ENCODE assay signal across 12 cellular contexts in genomic region chr9:69104830-69105527, GRCh38.
DNase-seq lines count a peak whose midpoint lies in the region; ATAC-seq, FAIRE-seq and TF ChIP-seq lines count a peak whose summit lies in the region.
"Had no signal": no experiment of that assay in that cellular context is flagged by ENCODE, and none has a peak within 500 bp of the region (broad histone marks: within the 10 kb centered on the region; RNA-seq: fewer than 3 reads in every experiment).

No MANE protein-coding gene starts in this region.

- no peak for TF ChIP-seq CTCF in Caco-2 (IDR thresholded peaks at IDR 0.05; ENCODE audit: insufficient read depth in 1 of 2, low read depth in 1 of 2, low read length in 1 of 2, severe bottlenecking in 1 of 2, unreplicated experiment in 1 of 2)
- TF ChIP-seq CTCF in K562 (IDR thresholded peaks at IDR 0.05 in 2 of 3, conservative IDR thresholded peaks at IDR 0.05 in 1 of 3; ENCODE audit: insufficient read depth in 2 of 3, low read depth in 1 of 3, low read length in 3 of 3) = no peak
- no peak for TF ChIP-seq CTCF in right lobe of liver (IDR thresholded peaks at IDR 0.05)

- H3K9ac ChIP-seq in K562 (ENCODE audit: insufficient read depth in 1 of 2, low read depth in 2 of 2, low read length in 2 of 2) = no peak overlapping the region

- intact Hi-C loops in Caco-2 (cut with micrococcal nuclease; ENCODE audit: unreplicated experiment) (loop anchor here (2.0 kb wide), 1 partner anchor 16 kb away; no protein-coding TSS in a partner anchor), K562 (cut with micrococcal nuclease) (no loop called here), right lobe of liver (cut with DNase I) (no loop called here)
- intact Hi-C loops in CD4-positive, alpha-beta memory T cell (cut with micrococcal nuclease) = no loop called here

- TF ChIP-seq POLR2A in K562 (conservative IDR thresholded peaks at IDR 0.05) (no peak), right lobe of liver (IDR thresholded peaks at IDR 0.05) (no peak)

- H3K9me1 ChIP-seq in K562 (ENCODE audit: control insufficient read depth, insufficient read depth, low read length) = no peaks in the 10 kb centered on the region

- H3K9me3 ChIP-seq in Caco-2 = no peaks in the 10 kb centered on the region
- H3K9me3 ChIP-seq in K562 (replicated peaks; ENCODE audit: control insufficient read depth, insufficient read depth, low read depth, low read length) = no peaks in the 10 kb centered on the region
- H3K9me3 ChIP-seq in right lobe of liver = no peaks in the 10 kb centered on the region
- H3K9me3 ChIP-seq in CD4-positive, alpha-beta memory T cell (ENCODE audit: control insufficient read depth in 1 of 2, low read length in 2 of 2) = no peaks in the 10 kb centered on the region

- POLR2A ChIA-PET in Caco-2 (lab: Charles Lee) (no interaction called here), K562 (lab: Yijun Ruan, JAX) (no interaction called here)
- POLR2A ChIA-PET in CD4-positive, alpha-beta memory T cell (lab: Charles Lee; ENCODE audit: partially characterized antibody) = no interaction called here

- TF ChIP-seq RAD21 in K562 (CRISPR knock-in tag; conservative IDR thresholded peaks at IDR 0.05 in 1 of 2, IDR thresholded peaks at IDR 0.05 in 1 of 2) = no peak

- H3K27ac ChIP-seq in K562 (ENCODE audit: extremely low read depth, low read depth, low read length) = no peak overlapping the region
- peak overlapping the region; percentile 69 to 79 (median 76) for H3K27ac ChIP-seq in right lobe of liver
- no peak overlapping the region for H3K27ac ChIP-seq in CD4-positive, alpha-beta memory T cell (ENCODE audit: low read depth, low read length)

- ATAC-seq in K562 (no peak), right lobe of liver (peak; percentile 93 to 98 (median 94)), GM18873 (IDR thresholded peaks at IDR 0.05; ENCODE audit: low FRiP score, unreplicated experiment) (no peak), GM18519 (IDR thresholded peaks at IDR 0.05; ENCODE audit: low FRiP score, unreplicated experiment) (no peak)

- DNase-seq in Caco-2 (peak; percentile 64 to 85), NCI-H1436 (lab: John Stamatoyannopoulos, UW) (peak; percentile 42), K562 (ENCODE audit: extremely low read depth in 1 of 4, low spot score in 3 of 4) (no peak), right lobe of liver (peak; percentile 68 to 90 (median 88)), nucleus accumbens (lab: John Stamatoyannopoulos, UW) (no peak)
- DNase-seq in CD4-positive, alpha-beta memory T cell = no peak
- DNase-seq: central memory CD4-positive, alpha-beta T cell; foreskin fibroblast; NCI-H524 treated with DMSO at 0.1 percent for 48 hours had no signal

- H3K27ac Mint-ChIP-seq in Caco-2 (ENCODE audit: unreplicated experiment) = no peak overlapping the region
- H3K27ac Mint-ChIP-seq in CD4-positive, alpha-beta memory T cell = peak overlapping the region in 1 of 7 donors; percentile 2

- no peaks in the 10 kb centered on the region for H3K36me3 Mint-ChIP-seq in Caco-2 (ENCODE audit: insufficient read depth, unreplicated experiment)
- peaks cover 2 to 5% of the 10 kb centered on the region in 2 donors for H3K36me3 Mint-ChIP-seq in CD4-positive, alpha-beta memory T cell

- H3K9me3 Mint-ChIP-seq in Caco-2 (ENCODE audit: unreplicated experiment) = no peaks in the 10 kb centered on the region
- no peaks in the 10 kb centered on the region for H3K9me3 Mint-ChIP-seq in CD4-positive, alpha-beta memory T cell

- H3K4me3 Mint-ChIP-seq in Caco-2 (ENCODE audit: unreplicated experiment) = no peak overlapping the region
- H3K4me3 Mint-ChIP-seq in CD4-positive, alpha-beta memory T cell = no peak overlapping the region

- H3K27me3 ChIP-seq in Caco-2 (replicated peaks; ENCODE audit: control insufficient read depth, insufficient read depth, low read length) (no peaks in the 10 kb centered on the region), K562 (ENCODE audit: control insufficient read depth in 2 of 2, insufficient read depth in 2 of 2, low read length in 2 of 2) (no peaks in the 10 kb centered on the region), right lobe of liver (no peaks in the 10 kb centered on the region)
- no peaks in the 10 kb centered on the region for H3K27me3 ChIP-seq in CD4-positive, alpha-beta memory T cell (ENCODE audit: insufficient read depth, low read length)

- FAIRE-seq in K562 (lab: Jason Lieb, UNC) = no peak
- FAIRE-seq: HTR-8/SVneo had no signal

- no peak overlapping the region for H3K4me2 ChIP-seq in K562 (ENCODE audit: insufficient read depth, low read length)

- BruUV-seq in Caco-2 (replicated peaks; lab: Mats Ljungman, UMichigan) = TSS peak; percentile 98
- BruUV-seq in K562 (replicated peaks; lab: Mats Ljungman, UMichigan) = no TSS peak

- no peaks in the 10 kb centered on the region for H4K20me1 ChIP-seq in K562 (replicated peaks; ENCODE audit: control insufficient read depth, insufficient read depth, low read length)

- H2AFZ ChIP-seq in K562 (ENCODE audit: low read depth, low read length) = no peak overlapping the region

- in situ Hi-C loops in K562 (cut with MboI) = no loop called here

- no peaks in the 10 kb centered on the region for H3K27me3 Mint-ChIP-seq in Caco-2 (ENCODE audit: insufficient read depth, unreplicated experiment)
- H3K27me3 Mint-ChIP-seq in CD4-positive, alpha-beta memory T cell = no peaks in the 10 kb centered on the region

- no peaks in the 10 kb centered on the region for H3K79me2 ChIP-seq in K562 (ENCODE audit: control insufficient read depth, insufficient read depth, low read length)

- TF ChIP-seq EP300 in K562 (IDR thresholded peaks at IDR 0.05; ENCODE audit: low read length) = no peak

- H3K4me1 ChIP-seq in Caco-2 (peaks cover 7% of the 10 kb centered on the region; the same call in 1 of the 2 replicates), K562 (replicated peaks in 1 of 2; ENCODE audit: control insufficient read depth in 2 of 2, insufficient read depth in 2 of 2, low read length in 2 of 2) (no peaks in the 10 kb centered on the region), right lobe of liver (peaks cover 0 to 19% (median 8%) of the 10 kb centered on the region in 4 donors)
- H3K4me1 ChIP-seq in CD4-positive, alpha-beta memory T cell (ENCODE audit: insufficient read depth, low read length) = no peaks in the 10 kb centered on the region

- WGBS in K562 (ENCODE audit: insufficient coverage, low coverage, missing lambda C conversion rate) = 0% methylated on average over 2 of the region's 2 CpGs
- 31% methylated on average over 2 of the region's 2 CpGs for WGBS in right lobe of liver (ENCODE audit: insufficient coverage, low coverage, low lambda C conversion rate, missing lambda C conversion rate)

- H3K4me3 ChIP-seq in Caco-2 (ENCODE audit: low read depth, low read length) (no peak overlapping the region), K562 (no peak overlapping the region), right lobe of liver (no peak overlapping the region)
- no peak overlapping the region for H3K4me3 ChIP-seq in CD4-positive, alpha-beta memory T cell (ENCODE audit: low read length in 2 of 2)

- no peaks in the 10 kb centered on the region for H3K4me1 Mint-ChIP-seq in Caco-2 (ENCODE audit: low read depth, unreplicated experiment)
- no peaks in the 10 kb centered on the region for H3K4me1 Mint-ChIP-seq in CD4-positive, alpha-beta memory T cell

- CTCF ChIA-PET in Caco-2 (lab: Charles Lee) (interaction anchor here (0.5 kb wide), 1 partner anchor 53 kb away, joined by 3 read pairs; no protein-coding TSS in a partner anchor), K562 (lab: Yijun Ruan, JAX; ENCODE audit: low intra/inter-chr PET ratio) (no interaction called here)
- CTCF ChIA-PET in CD4-positive, alpha-beta memory T cell (lab: Charles Lee; ENCODE audit: partially characterized antibody) = interaction anchor here (1.0 kb wide), 1 partner anchor 90 kb away, joined by 3 read pairs; no protein-coding TSS in a partner anchor

- no peaks in the 10 kb centered on the region for H3K36me3 ChIP-seq in Caco-2 (ENCODE audit: control insufficient read depth, insufficient read depth, low read length)
- H3K36me3 ChIP-seq in K562 (ENCODE audit: control insufficient read depth, insufficient read depth, low read length) = no peaks in the 10 kb centered on the region
- H3K36me3 ChIP-seq in right lobe of liver = no peaks in the 10 kb centered on the region
- no peaks in the 10 kb centered on the region for H3K36me3 ChIP-seq in CD4-positive, alpha-beta memory T cell (ENCODE audit: insufficient read depth, low read length)

TF ChIP-seq in K562, 482 proteins besides CTCF, POLR2A, EP300 and RAD21 (continues in another document):
- TF ChIP-seq TFE3 (CRISPR knock-in tag; IDR thresholded peaks at IDR 0.05) (0 out of 2 replicates have a peak, but pooled peaks have one; percentile 24), ZNF512 (tag; IDR thresholded peaks at IDR 0.05) (no peak), CREB1 (IDR thresholded peaks at IDR 0.05) (no peak), CREB1 (CRISPR knock-in tag; IDR thresholded peaks at IDR 0.05) (no peak)

Comparison
In these comparisons a context has a peak if more than half of its experiments do, and no peak if none do; other contexts are left out.
1. DNase-seq: peak in Caco-2 (2 of 2), NCI-H1436 (single experiment) and right lobe of liver (3 of 3); none in K562 (0 of 4), nucleus accumbens (0 of 56) and CD4-positive, alpha-beta memory T cell (0 of 5).
2. ATAC-seq: peak in right lobe of liver (4 of 4); none in K562 (single experiment), GM18873 (single experiment) and GM18519 (single experiment).
3. H3K27ac ChIP-seq: peak in right lobe of liver (3 of 3); none in K562 (single experiment) and CD4-positive, alpha-beta memory T cell (single experiment).